1 cellular context compared by ENCODE assay signal in the genomic region with DNA sequence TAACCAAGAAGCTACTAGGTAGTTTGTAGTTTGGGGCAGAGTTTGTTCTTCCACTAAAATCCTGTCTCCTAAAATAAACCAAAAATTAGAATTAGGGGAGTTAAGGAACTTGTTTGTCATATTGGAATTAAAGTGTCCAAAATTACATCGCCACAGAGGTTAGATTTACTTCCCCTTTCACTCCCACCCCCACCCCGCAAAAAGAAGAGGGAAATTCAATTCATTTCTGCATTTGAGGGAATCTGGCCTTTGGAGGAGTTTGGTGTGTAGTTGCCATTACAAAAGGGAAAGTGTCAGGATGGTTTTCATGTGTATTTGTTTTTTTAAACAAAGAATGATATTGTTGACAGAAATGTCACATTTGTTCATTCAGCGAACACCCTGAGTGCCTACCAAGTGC.
TF ChIP-seq lines count a peak whose summit lies in the region.

No MANE protein-coding gene starts in this region.

TF ChIP-seq in A549, 52 proteins besides CTCF, POLR2A, EP300 and RAD21:
- TF ChIP-seq, protein P1, sequence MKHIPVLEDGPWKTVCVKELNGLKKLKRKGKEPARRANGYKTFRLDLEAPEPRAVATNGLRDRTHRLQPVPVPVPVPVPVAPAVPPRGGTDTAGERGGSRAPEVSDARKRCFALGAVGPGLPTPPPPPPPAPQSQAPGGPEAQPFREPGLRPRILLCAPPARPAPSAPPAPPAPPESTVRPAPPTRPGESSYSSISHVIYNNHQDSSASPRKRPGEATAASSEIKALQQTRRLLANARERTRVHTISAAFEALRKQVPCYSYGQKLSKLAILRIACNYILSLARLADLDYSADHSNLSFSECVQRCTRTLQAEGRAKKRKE (CRISPR knock-in tag; IDR thresholded peaks at IDR 0.05; ENCODE audit: low read depth): no peak
- TF ChIP-seq EHF (CRISPR knock-in tag; IDR thresholded peaks at IDR 0.05): no peak
- no peak for TF ChIP-seq ESRRA (IDR thresholded peaks at IDR 0.05; ENCODE audit: borderline replicate concordance, low read length)
- TF ChIP-seq, protein P2, sequence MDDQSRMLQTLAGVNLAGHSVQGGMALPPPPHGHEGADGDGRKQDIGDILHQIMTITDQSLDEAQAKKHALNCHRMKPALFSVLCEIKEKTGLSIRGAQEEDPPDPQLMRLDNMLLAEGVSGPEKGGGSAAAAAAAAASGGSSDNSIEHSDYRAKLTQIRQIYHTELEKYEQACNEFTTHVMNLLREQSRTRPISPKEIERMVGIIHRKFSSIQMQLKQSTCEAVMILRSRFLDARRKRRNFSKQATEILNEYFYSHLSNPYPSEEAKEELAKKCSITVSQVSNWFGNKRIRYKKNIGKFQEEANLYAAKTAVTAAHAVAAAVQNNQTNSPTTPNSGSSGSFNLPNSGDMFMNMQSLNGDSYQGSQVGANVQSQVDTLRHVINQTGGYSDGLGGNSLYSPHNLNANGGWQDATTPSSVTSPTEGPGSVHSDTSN (IDR thresholded peaks at IDR 0.05): no peak
- TF ChIP-seq JUN (IDR thresholded peaks at IDR 0.05): no peak
- TF ChIP-seq, protein P3, sequence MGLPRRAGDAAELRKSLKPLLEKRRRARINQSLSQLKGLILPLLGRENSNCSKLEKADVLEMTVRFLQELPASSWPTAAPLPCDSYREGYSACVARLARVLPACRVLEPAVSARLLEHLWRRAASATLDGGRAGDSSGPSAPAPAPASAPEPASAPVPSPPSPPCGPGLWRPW (IDR thresholded peaks at IDR 0.05): no peak
- no peak for TF ChIP-seq RCOR1 (IDR thresholded peaks at IDR 0.05; ENCODE audit: low read depth, low read length)
- TF ChIP-seq USF2 (IDR thresholded peaks at IDR 0.05): no peak
